In the genomic region with DNA sequence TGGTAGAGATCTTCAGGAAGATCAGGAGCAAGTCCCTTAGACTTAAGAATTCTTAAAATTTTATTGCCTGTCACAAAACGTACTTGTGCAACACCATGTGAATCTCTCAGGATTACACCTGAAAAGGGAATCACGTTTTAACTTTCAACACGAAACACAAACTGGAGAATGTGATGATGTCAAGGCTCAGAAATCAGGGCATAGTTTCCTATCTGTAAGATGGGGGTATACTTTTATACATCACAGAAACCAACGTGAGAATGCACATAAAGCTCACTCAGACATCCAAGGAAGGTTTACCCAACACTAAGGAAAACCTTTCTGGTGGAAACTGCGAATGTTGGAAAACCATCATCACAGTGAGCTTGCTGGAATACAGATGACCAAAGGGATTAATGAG, we compare ENCODE assay signal across 11 cellular contexts. TPM values are rescaled to one million over a fixed set of nuclear protein-coding genes. Genes with fewer than 3 reads are reported as not detected.
DNase-seq lines count a peak whose midpoint lies in the region; ATAC-seq, FAIRE-seq and TF ChIP-seq lines count a peak whose summit lies in the region.
"Had no signal": no experiment of that assay in that cellular context is flagged by ENCODE, and none has a peak within 500 bp of the region (broad histone marks: within the 10 kb centered on the region; RNA-seq: fewer than 3 reads in every experiment).

No MANE protein-coding gene starts in this region.

- H3K23ac ChIP-seq in H1 (ENCODE audit: insufficient read length): no peak overlapping the region

- no peak for TF ChIP-seq RAD21 in H1 (IDR thresholded peaks at IDR 0.05 in 1 of 2, conservative IDR thresholded peaks at IDR 0.05 in 1 of 2; ENCODE audit: low read depth in 2 of 2, low read length in 2 of 2)

- H2BK15ac ChIP-seq in H1 (ENCODE audit: low read length): no peak overlapping the region

- no peak overlapping the region for H2AK5ac ChIP-seq in H1 (ENCODE audit: low read depth, low read length)

- H3K18ac ChIP-seq in H1 (ENCODE audit: extremely low read depth, low read length): no peak overlapping the region

- H3K27me3 ChIP-seq in H1 (replicated peaks in 1 of 4; ENCODE audit: control insufficient read depth in 3 of 4, extremely low read depth in 1 of 4, insufficient read depth in 3 of 4, low read length in 3 of 4) (no peaks in the 10 kb centered on the region), pancreas (no peaks in the 10 kb centered on the region), sigmoid colon (no peaks in the 10 kb centered on the region)

- H3K4me3 Mint-ChIP-seq in T-helper 1 cell treated with Interleukin-12 subunit alpha and Interleukin-12 subunit beta and Interleukin-4 antibody, amounts not matched to agents 30 μg/mL and 1 μg/mL, for 36 hours: peak overlapping the region; percentile 98

- peaks cover 18% of the 10 kb centered on the region for H4K20me1 ChIP-seq in OCI-LY7 (ENCODE audit: insufficient read depth, low read length)
- H4K20me1 ChIP-seq in H1 (replicated peaks in 1 of 2; ENCODE audit: control insufficient read depth in 1 of 2, insufficient read depth in 2 of 2, low read length in 2 of 2): peaks cover 0 to 10% of the 10 kb centered on the region in 2 experiments

- H3K4me2 ChIP-seq in OCI-LY7 (ENCODE audit: low read length) (peak overlapping the region; percentile 78), H1 (ENCODE audit: insufficient read depth in 1 of 2, low read depth in 2 of 2, low read length in 2 of 2) (peak overlapping the region; percentile 96 to 100; a peak in 2 of 4 replicates)

- peaks cover 4% of the 10 kb centered on the region; the same call in 1 of the 2 replicates for H3K79me1 ChIP-seq in H1 (ENCODE audit: low read depth, low read length)

- no peak overlapping the region for H2AFZ ChIP-seq in OCI-LY7 (ENCODE audit: low read length)
- H2AFZ ChIP-seq in H1 (ENCODE audit: low read length): no peak overlapping the region

- no peak overlapping the region for H2BK120ac ChIP-seq in H1 (replicated peaks; ENCODE audit: low read depth, low read length)

- ATAC-seq in pancreas: no peak
- no peak for ATAC-seq in HG02571 (IDR thresholded peaks at IDR 0.05; ENCODE audit: unreplicated experiment)
- ATAC-seq in GM19023 (IDR thresholded peaks at IDR 0.05; ENCODE audit: unreplicated experiment): no peak

- H3K9me3 ChIP-seq in OCI-LY7 (ENCODE audit: low read length) (no peaks in the 10 kb centered on the region), H1 (ENCODE audit: insufficient read depth in 2 of 2, low read depth in 1 of 2, low read length in 1 of 2) (no peaks in the 10 kb centered on the region), pancreas (no peaks in the 10 kb centered on the region), sigmoid colon (no peaks in the 10 kb centered on the region)

- no peak overlapping the region for H3K4ac ChIP-seq in H1 (replicated peaks; ENCODE audit: insufficient read length, low read depth, low read length)

- CTCF ChIA-PET in OCI-LY7 (lab: Charles Lee; ENCODE audit: unreplicated experiment) (no interaction called here), H1 (lab: Charles Lee; ENCODE audit: partially characterized antibody) (interaction anchor here (0.9 to 2.5 kb wide), 5 partner anchors 13 to 290 kb away, joined by 3 to 7 read pairs (median 5); no protein-coding TSS in a partner anchor)

- H3K79me2 ChIP-seq in OCI-LY7 (ENCODE audit: insufficient read depth, low read depth, low read length): peaks cover 43% of the 10 kb centered on the region
- H3K79me2 ChIP-seq in H1 (ENCODE audit: control insufficient read depth in 1 of 2, insufficient read depth in 2 of 2, low read length in 2 of 2): peaks cover 8 to 21% of the 10 kb centered on the region in 2 experiments

- H4K5ac ChIP-seq in H1 (ENCODE audit: insufficient read length, low read depth, low read length): no peak overlapping the region

- no peak overlapping the region for H4K91ac ChIP-seq in H1 (replicated peaks; ENCODE audit: insufficient read length, low read length)

- no peak for TF ChIP-seq CTCF in OCI-LY7 (conservative IDR thresholded peaks at IDR 0.05; ENCODE audit: low read length)
- TF ChIP-seq CTCF in H1 (IDR thresholded peaks at IDR 0.05; ENCODE audit: control extremely low read depth in 1 of 3, insufficient read depth in 1 of 3, low read depth in 1 of 3, low read length in 3 of 3): no peak
- TF ChIP-seq CTCF in pancreas (IDR thresholded peaks at IDR 0.05): no peak
- no peak for TF ChIP-seq CTCF in sigmoid colon (IDR thresholded peaks at IDR 0.05)

- H3K4me3 ChIP-seq in OCI-LY7 (ENCODE audit: low read depth, low read length, poor library complexity, severe bottlenecking): peak overlapping the region; percentile 84
- peak overlapping the region in 1 of 4 experiments; percentile 88; a peak in 1 of 8 replicates for H3K4me3 ChIP-seq in H1 (ENCODE audit: extremely low read depth in 1 of 4, insufficient read depth in 2 of 4, low read depth in 3 of 4, low read length in 4 of 4)
- H3K4me3 ChIP-seq in pancreas: peak overlapping the region in 3 of 4 donors; percentile 70 to 89 (median 86)
- H3K4me3 ChIP-seq in sigmoid colon: peak overlapping the region in 1 of 4 donors; percentile 90

- BruUV-seq in OCI-LY7 (replicated peaks; lab: Mats Ljungman, UMichigan): no TSS peak

- WGBS in H1 (ENCODE audit: extremely low coverage in 1 of 2, insufficient coverage in 1 of 2, insufficient read length in 1 of 2, insufficient replicate concordance in 2 of 2, low coverage in 1 of 2, low lambda C conversion rate in 2 of 2, missing lambda C conversion rate in 1 of 2), 2 experiments: 84% methylated on average over 5 of the region's 5 CpGs; no CpG with 5 or more reads in 1 of the 2 experiments
- WGBS in pancreas, 2 donors: 58 to 61% methylated on average over 5 of the region's 5 CpGs
- WGBS in sigmoid colon, 2 donors: 49 to 73% methylated on average over 5 of the region's 5 CpGs

- H4K8ac ChIP-seq in H1 (ENCODE audit: extremely low read depth, insufficient read depth, low read length): no peak overlapping the region

- peaks cover 36% of the 10 kb centered on the region for H3K36me3 Mint-ChIP-seq in T-helper 1 cell treated with Interleukin-12 subunit alpha and Interleukin-12 subunit beta and Interleukin-4 antibody, amounts not matched to agents 30 μg/mL and 1 μg/mL, for 36 hours (ENCODE audit: low read depth)

- TF ChIP-seq EP300 in H1 (IDR thresholded peaks at IDR 0.05; ENCODE audit: borderline replicate concordance in 1 of 2, low read depth in 2 of 2, low read length in 2 of 2) (no peak), sigmoid colon (IDR thresholded peaks at IDR 0.05) (no peak)

- H2BK12ac ChIP-seq in H1 (ENCODE audit: low read depth, low read length): no peak overlapping the region

- peaks cover 40% of the 10 kb centered on the region for H3K4me1 Mint-ChIP-seq in T-helper 1 cell treated with Interleukin-12 subunit alpha and Interleukin-12 subunit beta and Interleukin-4 antibody, amounts not matched to agents 30 μg/mL and 1 μg/mL, for 36 hours (ENCODE audit: low read depth)

- TF ChIP-seq POLR2A in H1 (IDR thresholded peaks at IDR 0.05; ENCODE audit: control extremely low read depth in 1 of 2, low read depth in 2 of 2, low read length in 2 of 2): peak in 1 of 2 experiments; percentile 53; a peak in 1 of 3 replicates
- no peak for TF ChIP-seq POLR2A in sigmoid colon (IDR thresholded peaks at IDR 0.05)

- intact Hi-C loops in OCI-LY7 (cut with micrococcal nuclease; ENCODE audit: unreplicated experiment) (loop anchor here (5.0 kb wide), 1 partner anchor 202 kb away; the partner anchor contains the start of gene NUCB2), pancreas (cut with DNase I) (no loop called here), sigmoid colon (cut with DNase I) (loop anchor here (5.0 to 10.0 kb wide), 5 partner anchors 132 to 1322 kb away; partner anchors contain the start of genes C11orf58, NUCB2, PIK3C2A and SERGEF)

- H3K23me2 ChIP-seq in H1 (ENCODE audit: low read depth, low read length): peaks cover 10% of the 10 kb centered on the region

- H3K36me3 ChIP-seq in OCI-LY7 (ENCODE audit: insufficient read depth, low read length) (peaks cover 56% of the 10 kb centered on the region), H1 (ENCODE audit: control insufficient read depth in 2 of 4, insufficient read depth in 4 of 4, low read length in 3 of 4) (peaks cover 10 to 39% (median 24%) of the 10 kb centered on the region in 4 experiments), pancreas (peaks cover 0 to 32% (median 10%) of the 10 kb centered on the region in 3 donors), sigmoid colon (peaks cover 7 to 47% (median 15%) of the 10 kb centered on the region in 4 donors)

- no peaks in the 10 kb centered on the region for H3K27me3 Mint-ChIP-seq in T-helper 1 cell treated with Interleukin-12 subunit alpha and Interleukin-12 subunit beta and Interleukin-4 antibody, amounts not matched to agents 30 μg/mL and 1 μg/mL, for 36 hours (ENCODE audit: low read depth)

- H3K14ac ChIP-seq in H1 (ENCODE audit: insufficient read length): no peak overlapping the region

- FAIRE-seq in H1 (lab: Jason Lieb, UNC) (no peak), pancreas (lab: Jason Lieb, UNC) (no peak)

- no peak overlapping the region for H2BK20ac ChIP-seq in H1 (ENCODE audit: low read length)

- peak overlapping the region; percentile 55 for H3K27ac Mint-ChIP-seq in T-helper 1 cell treated with Interleukin-12 subunit alpha and Interleukin-12 subunit beta and Interleukin-4 antibody, amounts not matched to agents 30 μg/mL and 1 μg/mL, for 36 hours

- no peak for DNase-seq in T-helper 1 cell
- DNase-seq in OCI-LY7 (ENCODE audit: low spot score): no peak
- DNase-seq in H1 (ENCODE audit: low read depth in 1 of 2, low spot score in 2 of 2): no peak
- DNase-seq in pancreas: no peak
- DNase-seq in sigmoid colon: no peak
- DNase-seq: GOT3, KBM-7, RPMI8226 had no signal

- H2BK5ac ChIP-seq in H1 (ENCODE audit: low read depth, low read length): no peak overlapping the region

- no peak overlapping the region; a peak in 1 of 7 replicates for H3K9ac ChIP-seq in H1 (replicated peaks in 1 of 4; ENCODE audit: extremely low read depth in 1 of 4, low read depth in 3 of 4, low read length in 3 of 4)

- H3K27ac ChIP-seq in OCI-LY7 (ENCODE audit: low read depth, low read length, poor library complexity, severe bottlenecking): peak overlapping the region; percentile 69
- H3K27ac ChIP-seq in H1 (ENCODE audit: low read depth, low read length): no peak overlapping the region
- H3K27ac ChIP-seq in pancreas: no peak overlapping the region
- no peak overlapping the region for H3K27ac ChIP-seq in sigmoid colon

- POLR2A ChIA-PET in OCI-LY7 (lab: Charles Lee) (interaction anchor here (0.9 to 1.4 kb wide), 2 partner anchors 30 to 200 kb away, joined by 4 to 6 read pairs; no protein-coding TSS in a partner anchor), H1 (lab: Charles Lee; ENCODE audit: partially characterized antibody) (interaction anchor here (0.8 to 3.8 kb wide), 17 partner anchors 9 to 291 kb away, joined by 3 to 47 read pairs (median 4); partner anchors contain the start of gene NUCB2)

- H3K56ac ChIP-seq in H1 (replicated peaks; ENCODE audit: insufficient read length, low read depth, low read length): no peak overlapping the region

- H3K9me3 Mint-ChIP-seq in T-helper 1 cell treated with Interleukin-12 subunit alpha and Interleukin-12 subunit beta and Interleukin-4 antibody, amounts not matched to agents 30 μg/mL and 1 μg/mL, for 36 hours: no peaks in the 10 kb centered on the region

- H3K4me1 ChIP-seq in OCI-LY7 (ENCODE audit: insufficient read depth, low read length, poor library complexity, severe bottlenecking) (peaks cover 24% of the 10 kb centered on the region), H1 (replicated peaks in 1 of 4; ENCODE audit: control insufficient read depth in 3 of 4, insufficient read depth in 4 of 4, low read length in 3 of 4) (peaks cover 0 to 5% (median 3%) of the 10 kb centered on the region in 4 experiments; a peak in 6 of 7 replicates), pancreas (peaks cover 13 to 27% (median 21%) of the 10 kb centered on the region in 3 donors), sigmoid colon (peaks cover 0 to 33% (median 25%) of the 10 kb centered on the region in 4 donors)

- no peaks in the 10 kb centered on the region for H3K9me2 ChIP-seq in OCI-LY7 (ENCODE audit: insufficient read depth, low read length)

RNA-seq across cellular contexts. Expression of gene RPS13, which starts 2.0 kb away (rescaled TPM):
- total RNA-seq in OCI-LY7 (2014; rRNA removed; shearing (Covaris generic)): 1,576 and 1,911 TPM in 2 replicates
- 1,540 and 1,556 TPM in 2 replicates for total RNA-seq in OCI-LY7 (2022)
- 1,310 and 1,336 TPM in 2 replicates for total RNA-seq in H1 (2021; fragmentation: NEBNext Ultra II Directional; extraction: Animal tissue kit (Norgen Biotek cat#: 25700))
- 1,818 and 2,270 TPM in 2 replicates for polyA plus RNA-seq in H1 (2011; rRNA removed)
- polyA plus RNA-seq in H1 (2011; cell fraction: cytosol; rRNA removed): 1,982 TPM
- polyA plus RNA-seq in H1 (2011; cell fraction: nucleus; rRNA removed): 640 TPM
- polyA plus RNA-seq in H1 (2012, experiment 1 of 2): 1,729 to 2,391 TPM (median 1,829 TPM) in 4 replicates
- 2,854 TPM for polyA plus RNA-seq in H1 (2012, experiment 2 of 2)
- polyA plus RNA-seq in H1 (2013, experiment 1 of 2): 2,037 TPM
- polyA plus RNA-seq in H1 (2013, experiment 2 of 2): 2,020 TPM
- polyA minus RNA-seq in H1 (2011; rRNA and poly(A)+ RNA removed): 523 and 539 TPM in 2 replicates
- 283 TPM for polyA minus RNA-seq in H1 (2011; cell fraction: cytosol; rRNA and poly(A)+ RNA removed)
- polyA minus RNA-seq in H1 (2011; cell fraction: nucleus; rRNA and poly(A)+ RNA removed): 1,271 TPM
- total RNA-seq in pancreas: 100 to 1,000 TPM; 504 to 802 (median 607) TPM
- 1,000 to 10,000 TPM; 1,092 to 1,177 TPM for polyA plus RNA-seq in pancreas
- 1,000 to 10,000 TPM; 1,670 to 3,514 (median 2,481) TPM for total RNA-seq in sigmoid colon
- 1,000 to 10,000 TPM; 2,265 to 3,429 (median 2,376) TPM for polyA plus RNA-seq in sigmoid colon

Comparison
In these comparisons a context has a peak if more than half of its experiments do, and no peak if none do; other contexts are left out.
1. intact Hi-C loops: an anchor here in OCI-LY7 (5.0 kb wide) and sigmoid colon (5.0 to 10.0 kb wide); none called in pancreas.